Comparison of ENCODE assay signal across 1 cellular context in genomic region chr15:89654847-89655805, GRCh38.
TF ChIP-seq lines count a peak whose summit lies in the region.

Gene KIF7, minus strand, starts transcription at chr15:89655467. Its CDS starts 2,537 bp downstream, at chr15:89652930.

TF ChIP-seq in HEK293, 187 proteins besides CTCF, POLR2A, EP300 and RAD21 (continued from another document):
- TF ChIP-seq ZNF513 (tag by site-specific recombination; IDR thresholded peaks at IDR 0.05) (no peak), REPIN1 (tag by site-specific recombination; IDR thresholded peaks at IDR 0.05; ENCODE audit: low read depth) (no peak), ZFP37 (tag by site-specific recombination; IDR thresholded peaks at IDR 0.05) (peak; percentile 42; the same call in 1 of the 2 replicates), ZNF585B (tag by site-specific recombination; IDR thresholded peaks at IDR 0.05) (no peak; the same call in 1 of the 2 replicates), ZNF223 (tag by site-specific recombination; IDR thresholded peaks at IDR 0.05) (peak; percentile 37; the same call in 1 of the 2 replicates), ZSCAN5A (tag by site-specific recombination; IDR thresholded peaks at IDR 0.05) (no peak), ZSCAN16 (tag by site-specific recombination; IDR thresholded peaks at IDR 0.05) (peak; percentile 98), ZXDB (tag by site-specific recombination; IDR thresholded peaks at IDR 0.05) (peak; percentile 74), ZNF501 (tag by site-specific recombination; IDR thresholded peaks at IDR 0.05) (peak; percentile 71), KLF9 (tag by site-specific recombination; IDR thresholded peaks at IDR 0.05; ENCODE audit: low read depth) (0 out of 2 replicates have a peak, but pooled peaks have one; percentile 28), ZNF518A (tag by site-specific recombination; conservative IDR thresholded peaks at IDR 0.05; ENCODE audit: low read depth) (peak; percentile 11; the same call in 1 of the 2 replicates), KLF17 (tag by site-specific recombination; IDR thresholded peaks at IDR 0.05) (peak; percentile 48; the same call in 1 of the 2 replicates), ZEB2 (tag by site-specific recombination; IDR thresholded peaks at IDR 0.05) (peak; percentile 54; the same call in 1 of the 2 replicates), ZBTB20 (tag by site-specific recombination; IDR thresholded peaks at IDR 0.05) (peak; percentile 92), ZNF692 (tag by site-specific recombination; IDR thresholded peaks at IDR 0.05) (peak; percentile 70; the same call in 1 of the 2 replicates), ZNF660 (tag by site-specific recombination; IDR thresholded peaks at IDR 0.05) (0 out of 2 replicates have a peak, but pooled peaks have one; percentile 42), KLF8 (tag by site-specific recombination; IDR thresholded peaks at IDR 0.05) (peak; percentile 68; the same call in 1 of the 2 replicates), ZSCAN4 (tag by site-specific recombination; IDR thresholded peaks at IDR 0.05) (no peak), GLIS2 (tag by site-specific recombination; IDR thresholded peaks at IDR 0.05) (peak; percentile 74), TSHZ1 (tag by site-specific recombination; IDR thresholded peaks at IDR 0.05; ENCODE audit: borderline replicate concordance) (peak; percentile 52; the same call in 1 of the 2 replicates), MEIS1 (CRISPR knock-in tag; IDR thresholded peaks at IDR 0.05; ENCODE audit: borderline replicate concordance) (no peak; the same call in 1 of the 2 replicates), KLF16 (tag by site-specific recombination; IDR thresholded peaks at IDR 0.05) (peak; percentile 80), ZFHX2 (tag by site-specific recombination; conservative IDR thresholded peaks at IDR 0.05) (peak; percentile 83), ZNF747 (tag by site-specific recombination; IDR thresholded peaks at IDR 0.05) (no peak)
TF ChIP-seq in HEK293: peak in this region for 37.
